9 cellular contexts compared by ENCODE assay signal in the genomic region with DNA sequence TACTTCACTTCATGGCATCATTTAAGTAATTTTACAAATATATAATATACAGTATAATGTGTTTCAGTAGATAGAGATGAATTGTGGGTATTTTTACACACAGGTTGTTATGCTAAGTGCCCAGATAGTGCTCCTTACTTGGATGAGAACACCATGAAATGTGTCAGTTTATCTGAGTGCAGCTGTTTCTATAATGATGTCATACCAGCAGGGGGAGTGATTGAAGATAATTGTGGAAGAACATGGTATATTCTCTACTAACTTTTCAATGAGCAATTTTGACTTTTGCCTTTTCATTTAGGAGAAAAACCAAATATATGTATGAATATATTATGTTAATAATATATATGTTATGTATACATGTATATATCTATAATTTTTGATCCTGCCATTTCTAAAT.
DNase-seq lines count a peak whose midpoint lies in the region; ATAC-seq, FAIRE-seq and TF ChIP-seq lines count a peak whose summit lies in the region.
"Had no signal": no experiment of that assay in that cellular context is flagged by ENCODE, and none has a peak within 500 bp of the region (broad histone marks: within the 10 kb centered on the region; RNA-seq: fewer than 3 reads in every experiment).

No MANE protein-coding gene starts in this region.

- H3K4me2 ChIP-seq in GM23338 = no peak overlapping the region

- no peak overlapping the region for H2AFZ ChIP-seq in GM23338

- no peaks in the 10 kb centered on the region for H3K36me3 ChIP-seq in GM23338 (ENCODE audit: insufficient read depth)
- H3K36me3 ChIP-seq: thoracic aorta had no signal

- peak; percentile 14 for DNase-seq in DMS114 treated with DMSO at 0.1 percent for 48 hours (lab: John Stamatoyannopoulos, UW; ENCODE audit: unreplicated experiment)
- peak; percentile 52 for DNase-seq in GM23338 (ENCODE audit: low spot score)
- peak; percentile 29 for DNase-seq in NCI-H345 (lab: John Stamatoyannopoulos, UW)
- DNase-seq in germinal center (ENCODE audit: low spot score) = peak; percentile 4
- DNase-seq in frontal cortex (ENCODE audit: low spot score in 2 of 2) = no peak
- no peak for DNase-seq in head of caudate nucleus
- DNase-seq in NOMO-1 treated with dmso at 0.1 percent for 144 hours (lab: John Stamatoyannopoulos, UW; ENCODE audit: unreplicated experiment) = no peak
- no peak for DNase-seq in cortex of kidney (lab: John Stamatoyannopoulos, UW)

- H4K20me1 ChIP-seq in GM23338 (replicated peaks; ENCODE audit: insufficient read depth) = no peaks in the 10 kb centered on the region

- no peaks in the 10 kb centered on the region for H3F3A ChIP-seq in GM23338 (replicated peaks; ENCODE audit: low read depth)

- H3K79me2 ChIP-seq in GM23338 (replicated peaks; ENCODE audit: insufficient read depth) = no peaks in the 10 kb centered on the region

- no peaks in the 10 kb centered on the region for H3K9me3 Mint-ChIP-seq in GM23338

- H3K4me3 Mint-ChIP-seq in GM23338 = no peak overlapping the region

- H3K27me3 Mint-ChIP-seq in GM23338 (ENCODE audit: insufficient read depth, low read depth, poor library complexity) = peaks cover 2% of the 10 kb centered on the region

- ATAC-seq in GM23338 = no peak

- intact Hi-C loops in head of caudate nucleus (cut with DNase I) = no loop called here

- TF ChIP-seq CTCF in GM23338 (conservative IDR thresholded peaks at IDR 0.05; ENCODE audit: low read depth in 2 of 2) = peak; percentile 46 to 53; a peak in 3 of 4 replicates

- no peak overlapping the region for H3K4me3 ChIP-seq in GM23338
- H3K4me3 ChIP-seq: thoracic aorta had no signal

- no peaks in the 10 kb centered on the region for H3K9me2 ChIP-seq in GM23338 (ENCODE audit: insufficient read depth)

- H3K27ac Mint-ChIP-seq in GM23338 = no peak overlapping the region

- no peak for FAIRE-seq in frontal cortex (lab: Jason Lieb, UNC)

- H3K4me1 Mint-ChIP-seq in GM23338 = no peaks in the 10 kb centered on the region; the same call in 2 of the 3 replicates

- no peak overlapping the region for H3K27ac ChIP-seq in GM23338 (ENCODE audit: low read depth)
- H3K27ac ChIP-seq: thoracic aorta had no signal

- no peaks in the 10 kb centered on the region for H3K27me3 ChIP-seq in GM23338 (ENCODE audit: insufficient read depth)

- no peaks in the 10 kb centered on the region for H3K4me1 ChIP-seq in GM23338 (ENCODE audit: insufficient read depth)

- no peaks in the 10 kb centered on the region for H3K36me3 Mint-ChIP-seq in GM23338 (ENCODE audit: low read depth)

TF ChIP-seq in GM23338, 12 proteins besides CTCF, POLR2A, EP300 and RAD21:
- TF ChIP-seq EZH2 (IDR thresholded peaks at IDR 0.05; ENCODE audit: low read depth, unreplicated experiment) (no peak), NANOG (IDR thresholded peaks at IDR 0.05; ENCODE audit: borderline replicate concordance) (no peak), ZNF114 (CRISPR knock-in tag; IDR thresholded peaks at IDR 0.05) (no peak)
- TF ChIP-seq, protein P1, sequence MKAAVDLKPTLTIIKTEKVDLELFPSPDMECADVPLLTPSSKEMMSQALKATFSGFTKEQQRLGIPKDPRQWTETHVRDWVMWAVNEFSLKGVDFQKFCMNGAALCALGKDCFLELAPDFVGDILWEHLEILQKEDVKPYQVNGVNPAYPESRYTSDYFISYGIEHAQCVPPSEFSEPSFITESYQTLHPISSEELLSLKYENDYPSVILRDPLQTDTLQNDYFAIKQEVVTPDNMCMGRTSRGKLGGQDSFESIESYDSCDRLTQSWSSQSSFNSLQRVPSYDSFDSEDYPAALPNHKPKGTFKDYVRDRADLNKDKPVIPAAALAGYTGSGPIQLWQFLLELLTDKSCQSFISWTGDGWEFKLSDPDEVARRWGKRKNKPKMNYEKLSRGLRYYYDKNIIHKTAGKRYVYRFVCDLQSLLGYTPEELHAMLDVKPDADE (IDR thresholded peaks at IDR 0.05) = no peak

Comparison
In these comparisons a context has a peak if more than half of its experiments do, and no peak if none do; other contexts are left out.
1. DNase-seq: peak in DMS114 treated with DMSO at 0.1 percent for 48 hours (single experiment), GM23338 (single experiment), NCI-H345 (single experiment) and germinal center (single experiment); none in frontal cortex (0 of 2), head of caudate nucleus (0 of 42), NOMO-1 treated with dmso at 0.1 percent for 144 hours (single experiment) and cortex of kidney (single experiment).